In the genomic region with DNA sequence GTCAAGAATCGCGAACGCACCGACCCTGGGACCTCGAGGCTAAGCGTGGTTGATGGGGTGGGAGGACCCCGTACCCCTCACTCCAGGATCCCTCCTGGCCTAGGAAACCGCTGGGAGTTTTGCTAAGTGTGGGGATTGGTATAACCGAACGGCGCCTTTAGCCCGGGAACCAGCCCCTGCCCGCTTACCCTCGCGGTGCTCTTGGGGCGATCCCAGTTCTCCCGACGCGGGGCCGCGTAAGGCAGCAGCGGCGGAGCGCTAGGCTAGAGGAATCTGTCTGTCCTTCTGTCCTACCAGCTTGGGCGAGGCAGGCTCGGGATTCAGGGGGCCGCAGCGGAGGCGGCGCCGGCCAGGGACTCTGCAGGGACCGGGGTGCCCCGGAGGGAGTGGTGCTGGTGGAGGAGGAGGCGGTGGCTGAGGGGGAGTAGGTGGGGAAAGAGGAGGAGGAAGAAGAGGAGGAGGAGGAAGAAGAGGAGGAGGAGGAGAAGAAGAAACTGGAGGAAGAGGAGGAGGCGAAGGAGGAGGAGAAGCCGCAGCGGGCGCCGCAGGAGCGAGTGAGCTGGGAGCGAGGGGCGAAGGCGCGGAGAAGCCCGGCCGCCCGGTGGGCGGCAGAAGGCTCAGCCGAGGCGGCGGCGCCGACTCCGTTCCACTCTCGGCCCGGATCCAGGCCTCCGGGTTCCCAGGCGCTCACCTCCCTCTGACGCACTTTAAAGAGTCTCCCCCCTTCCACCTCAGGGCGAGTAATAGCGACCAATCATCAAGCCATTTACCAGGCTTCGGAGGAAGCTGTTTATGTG, we compare ENCODE assay signal across 8 cellular contexts. TPM values are rescaled to one million over a fixed set of nuclear protein-coding genes. Genes with fewer than 3 reads are reported as not detected.
DNase-seq lines count a peak whose midpoint lies in the region; ATAC-seq, FAIRE-seq and TF ChIP-seq lines count a peak whose summit lies in the region.

No MANE protein-coding gene starts in this region.

- peaks cover 1% of the 10 kb centered on the region for H3K36me3 Mint-ChIP-seq in activated naive CD4-positive, alpha-beta T cell treated with anti-CD3 and anti-CD28 coated beads, Interleukin-2, amount 10 ng/mL, durations not matched to agents 7 days and 5 days
- no peaks in the 10 kb centered on the region for H3K36me3 Mint-ChIP-seq in activated T-helper 1 cell treated with anti-CD3 and anti-CD28 coated beads, Interleukin-12 subunit alpha, Interleukin-12 subunit beta, Interleukin-2, Interleukin-4 antibody, amounts not matched to agents 30 ng/mL and 10 ng/mL and 1 ng/mL, durations not matched to agents 14 hours and 24 hours and 36 hours (ENCODE audit: low read depth)

- intact Hi-C loops in activated T-helper 1 cell treated with anti-CD3 and anti-CD28 coated beads, Interleukin-12 subunit alpha, Interleukin-12 subunit beta, Interleukin-2, Interleukin-4 antibody, amounts not matched to agents 30 ng/mL and 10 ng/mL and 1 ng/mL, durations not matched to agents 14 hours and 24 hours and 36 hours (cut with micrococcal nuclease), result loop anchor here (2.0 kb wide), 1 partner anchor 377 kb away; no protein-coding TSS in a partner anchor

- H3K27me3 Mint-ChIP-seq in activated naive CD4-positive, alpha-beta T cell treated with anti-CD3 and anti-CD28 coated beads, Interleukin-2, amount 10 ng/mL, durations not matched to agents 7 days and 5 days, result peaks cover 98% of the 10 kb centered on the region
- peaks cover 73% of the 10 kb centered on the region for H3K27me3 Mint-ChIP-seq in activated T-helper 1 cell treated with anti-CD3 and anti-CD28 coated beads, Interleukin-12 subunit alpha, Interleukin-12 subunit beta, Interleukin-2, Interleukin-4 antibody, amounts not matched to agents 30 ng/mL and 10 ng/mL and 1 ng/mL, durations not matched to agents 14 hours and 24 hours and 36 hours (ENCODE audit: insufficient read depth)

- peaks cover 31 to 62% of the 10 kb centered on the region in 2 donors for H3K27me3 ChIP-seq in right atrium auricular region
- peaks cover 5 to 70% of the 10 kb centered on the region in 2 donors for H3K27me3 ChIP-seq in small intestine (ENCODE audit: control insufficient read depth in 2 of 2, insufficient read depth in 2 of 2, low read length in 2 of 2)

- H3K4me3 Mint-ChIP-seq in activated naive CD4-positive, alpha-beta T cell treated with anti-CD3 and anti-CD28 coated beads, Interleukin-2, amount 10 ng/mL, durations not matched to agents 7 days and 5 days, result peak overlapping the region; percentile 51
- no peak overlapping the region for H3K4me3 Mint-ChIP-seq in activated T-helper 1 cell treated with anti-CD3 and anti-CD28 coated beads, Interleukin-12 subunit alpha, Interleukin-12 subunit beta, Interleukin-2, Interleukin-4 antibody, amounts not matched to agents 30 ng/mL and 10 ng/mL and 1 ng/mL, durations not matched to agents 14 hours and 24 hours and 36 hours

- ATAC-seq in GM19463 (IDR thresholded peaks at IDR 0.05; ENCODE audit: unreplicated experiment), result no peak
- no peak for ATAC-seq in GM18517 (IDR thresholded peaks at IDR 0.05; ENCODE audit: unreplicated experiment)
- ATAC-seq in GM21390 (IDR thresholded peaks at IDR 0.05; ENCODE audit: unreplicated experiment), result no peak

- H3K9me3 ChIP-seq in right atrium auricular region (no peaks in the 10 kb centered on the region), small intestine (ENCODE audit: control insufficient read depth, low read depth) (no peaks in the 10 kb centered on the region)

- H3K36me3 ChIP-seq in right atrium auricular region (no peaks in the 10 kb centered on the region), small intestine (ENCODE audit: control insufficient read depth in 2 of 2, insufficient read depth in 2 of 2, low read length in 2 of 2) (no peaks in the 10 kb centered on the region)

- CTCF ChIA-PET in activated naive CD4-positive, alpha-beta T cell treated with anti-CD3 and anti-CD28 coated beads, Interleukin-2, amount 10 ng/mL, durations not matched to agents 7 days and 5 days (lab: Charles Lee), result interaction anchor here (0.6 kb wide), 1 partner anchor 700 kb away, joined by 3 read pairs; no protein-coding TSS in a partner anchor

- H3K4me3 ChIP-seq in right atrium auricular region, result peak overlapping the region; percentile 38 to 51
- no peak overlapping the region for H3K4me3 ChIP-seq in small intestine (ENCODE audit: low read depth in 1 of 2, low read length in 2 of 2)

- H3K4me1 ChIP-seq in right atrium auricular region (peaks cover 2 to 43% of the 10 kb centered on the region in 2 donors), small intestine (ENCODE audit: control insufficient read depth in 2 of 2, insufficient read depth in 1 of 2, low read depth in 1 of 2, low read length in 1 of 2) (no peaks in the 10 kb centered on the region)

- no peaks in the 10 kb centered on the region for H3K9me3 Mint-ChIP-seq in activated naive CD4-positive, alpha-beta T cell treated with anti-CD3 and anti-CD28 coated beads, Interleukin-2, amount 10 ng/mL, durations not matched to agents 7 days and 5 days
- H3K9me3 Mint-ChIP-seq in activated T-helper 1 cell treated with anti-CD3 and anti-CD28 coated beads, Interleukin-12 subunit alpha, Interleukin-12 subunit beta, Interleukin-2, Interleukin-4 antibody, amounts not matched to agents 30 ng/mL and 10 ng/mL and 1 ng/mL, durations not matched to agents 14 hours and 24 hours and 36 hours, result no peaks in the 10 kb centered on the region

- WGBS in small intestine, 3 donors, result 2 to 6% (median 4%) methylated on average over 60 to 62 of the region's 62 CpGs

- no peak for TF ChIP-seq CTCF in right atrium auricular region (IDR thresholded peaks at IDR 0.05)

- H3K27ac Mint-ChIP-seq in activated naive CD4-positive, alpha-beta T cell treated with anti-CD3 and anti-CD28 coated beads, Interleukin-2, amount 10 ng/mL, durations not matched to agents 7 days and 5 days, result peak overlapping the region; percentile 70
- peak overlapping the region; percentile 84 for H3K27ac Mint-ChIP-seq in activated T-helper 1 cell treated with anti-CD3 and anti-CD28 coated beads, Interleukin-12 subunit alpha, Interleukin-12 subunit beta, Interleukin-2, Interleukin-4 antibody, amounts not matched to agents 30 ng/mL and 10 ng/mL and 1 ng/mL, durations not matched to agents 14 hours and 24 hours and 36 hours

- no peak for FAIRE-seq in small intestine (lab: Jason Lieb, UNC)

- peaks cover 17% of the 10 kb centered on the region for H3K4me1 Mint-ChIP-seq in activated naive CD4-positive, alpha-beta T cell treated with anti-CD3 and anti-CD28 coated beads, Interleukin-2, amount 10 ng/mL, durations not matched to agents 7 days and 5 days
- peaks cover 6% of the 10 kb centered on the region for H3K4me1 Mint-ChIP-seq in activated T-helper 1 cell treated with anti-CD3 and anti-CD28 coated beads, Interleukin-12 subunit alpha, Interleukin-12 subunit beta, Interleukin-2, Interleukin-4 antibody, amounts not matched to agents 30 ng/mL and 10 ng/mL and 1 ng/mL, durations not matched to agents 14 hours and 24 hours and 36 hours (ENCODE audit: low read depth)

- H3K27ac ChIP-seq in right atrium auricular region, result peak overlapping the region; percentile 65 to 70
- no peak overlapping the region for H3K27ac ChIP-seq in small intestine (ENCODE audit: low read depth in 1 of 2, low read length in 1 of 2)

- no peak for DNase-seq in activated naive CD4-positive, alpha-beta T cell treated with anti-CD3 and anti-CD28 coated beads, Interleukin-2, amount 10 ng/mL, durations not matched to agents 7 days and 5 days
- no peak for DNase-seq in activated naive CD4-positive, alpha-beta T cell treated with Interleukin-2 at 50 U/mL for 16 hours
- DNase-seq in activated T-helper 1 cell treated with anti-CD3 and anti-CD28 coated beads, Interleukin-12 subunit alpha, Interleukin-12 subunit beta, Interleukin-2, Interleukin-4 antibody, amounts not matched to agents 30 ng/mL and 10 ng/mL and 1 ng/mL, durations not matched to agents 14 hours and 24 hours and 36 hours (ENCODE audit: low spot score), result no peak
- DNase-seq in right atrium auricular region (ENCODE audit: low spot score) (peak; percentile 71), small intestine (peak; percentile 13)

RNA-seq across cellular contexts. Expression of a gene that starts 0.4 kb away (rescaled TPM):
- not detected in 2 replicates for total RNA-seq in activated T-helper 1 cell treated with anti-CD3 and anti-CD28 coated beads, Interleukin-12 subunit alpha, Interleukin-12 subunit beta, Interleukin-2, Interleukin-4 antibody, amounts not matched to agents 30 ng/mL and 10 ng/mL and 1 ng/mL, durations not matched to agents 14 hours and 24 hours and 36 hours
- total RNA-seq in right atrium auricular region, result under 1 TPM; 0.47 to 0.67 TPM
- polyA plus RNA-seq in small intestine, result under 1 TPM in 2 of 3 donors, not detected in 1; 0.04 to 0.45 TPM

Comparison
In these comparisons a context has a peak if more than half of its experiments do, and no peak if none do; other contexts are left out.
1. DNase-seq: peak in right atrium auricular region (single experiment) and small intestine (single experiment); none in activated naive CD4-positive, alpha-beta T cell treated with anti-CD3 and anti-CD28 coated beads, Interleukin-2, amount 10 ng/mL, durations not matched to agents 7 days and 5 days (single experiment), activated naive CD4-positive, alpha-beta T cell treated with Interleukin-2 at 50 U/mL for 16 hours (single experiment) and activated T-helper 1 cell treated with anti-CD3 and anti-CD28 coated beads, Interleukin-12 subunit alpha, Interleukin-12 subunit beta, Interleukin-2, Interleukin-4 antibody, amounts not matched to agents 30 ng/mL and 10 ng/mL and 1 ng/mL, durations not matched to agents 14 hours and 24 hours and 36 hours (single experiment).
2. H3K27ac ChIP-seq: peak in right atrium auricular region (2 of 2); none in small intestine (0 of 2).
3. H3K4me3 ChIP-seq: peak in right atrium auricular region (2 of 2); none in small intestine (0 of 2).